ENCODE assay signal across 21 cellular contexts in the genomic region with DNA sequence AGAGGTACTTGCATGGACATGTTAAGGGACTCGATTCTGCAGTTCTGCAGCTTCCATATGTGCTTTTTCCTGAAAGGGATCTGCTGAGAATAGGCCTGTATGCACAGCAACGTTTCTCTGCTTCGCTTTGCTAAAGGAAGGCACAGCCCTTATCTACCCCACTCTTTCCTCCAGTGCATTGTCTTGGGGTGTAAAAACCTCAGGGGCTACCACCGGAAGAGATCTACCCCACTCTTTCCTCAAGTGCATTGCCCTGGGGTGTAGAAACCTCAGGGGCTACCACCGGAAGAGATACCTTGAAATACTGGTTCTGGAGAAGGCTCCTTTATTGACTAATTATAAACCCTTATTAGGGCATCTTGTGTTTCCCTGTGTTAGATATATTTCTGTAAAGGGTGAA. TPM values are rescaled to one million over a fixed set of nuclear protein-coding genes. Genes with fewer than 3 reads are reported as not detected.
DNase-seq lines count a peak whose midpoint lies in the region; ATAC-seq lines count a peak whose summit lies in the region.
"Had no signal": no experiment of that assay in that cellular context is flagged by ENCODE, and none has a peak within 500 bp of the region (broad histone marks: within the 10 kb centered on the region; RNA-seq: fewer than 3 reads in every experiment).

No MANE protein-coding gene starts in this region.

- H3K27me3 Mint-ChIP-seq in activated naive CD8-positive, alpha-beta T cell, result no peaks in the 10 kb centered on the region
- no peaks in the 10 kb centered on the region for H3K27me3 Mint-ChIP-seq in activated naive CD8-positive, alpha-beta T cell treated with anti-CD3 and anti-CD28 coated beads for 36 hours
- H3K27me3 Mint-ChIP-seq in immature natural killer cell (ENCODE audit: low read depth in 3 of 3), result peaks cover 0 to 5% (median 0%) of the 10 kb centered on the region in 3 donors
- no peaks in the 10 kb centered on the region for H3K27me3 Mint-ChIP-seq in stimulated activated memory B cell treated with anti-CD40 and anti-IgM and Interleukin-4, amounts not matched to agents 10 μg/mL and 1 μg/mL and 100 μg/mL, for 72 hours

- H3K36me3 Mint-ChIP-seq in activated naive CD8-positive, alpha-beta T cell, result peaks cover 15% of the 10 kb centered on the region
- peaks cover 49% of the 10 kb centered on the region for H3K36me3 Mint-ChIP-seq in activated naive CD8-positive, alpha-beta T cell treated with anti-CD3 and anti-CD28 coated beads for 36 hours
- H3K36me3 Mint-ChIP-seq in immature natural killer cell, result peaks cover 14 to 50% (median 25%) of the 10 kb centered on the region in 3 donors
- peaks cover 49% of the 10 kb centered on the region for H3K36me3 Mint-ChIP-seq in stimulated activated memory B cell treated with anti-CD40 and anti-IgM and Interleukin-4, amounts not matched to agents 10 μg/mL and 1 μg/mL and 100 μg/mL, for 72 hours

- no peak overlapping the region for H3K27ac ChIP-seq in substantia nigra (ENCODE audit: low read depth, low read length, poor library complexity, severe bottlenecking)
- H3K27ac ChIP-seq: SK-N-MC had no signal

- no peak for ATAC-seq in stimulated activated memory B cell treated with anti-CD40 and anti-IgM and Interleukin-4, amounts not matched to agents 10 μg/mL and 1 μg/mL and 100 μg/mL, for 72 hours

- no peak for DNase-seq in activated naive CD8-positive, alpha-beta T cell treated with anti-CD3 and anti-CD28 coated beads for 36 hours
- DNase-seq in NCI-H1694 (lab: John Stamatoyannopoulos, UW) (peak; percentile 31), immature natural killer cell (peak; percentile 43 to 61 (median 49)), NCI-H146 treated with DMSO at 0.1 percent for 48 hours (lab: John Stamatoyannopoulos, UW; ENCODE audit: unreplicated experiment) (no peak), substantia nigra (lab: John Stamatoyannopoulos, UW) (no peak)
- DNase-seq: BE2C, Caco-2, DMS 273 treated with DMSO at 0.1 percent for 48 hours, DMS79 treated with DMSO at 0.1 percent for 48 hours, H9, HFFc6, Kasumi-1, NCI-H1048, NCI-H1417 treated with DMSO at 0.1 percent for 48 hours, NCI-H2029, NCI-H524 treated with DMSO at 0.1 percent for 48 hours, NCI-H82, SHP77 treated with DMSO at 0.1 percent for 48 hours had no signal

- no peak overlapping the region for H3K4me3 Mint-ChIP-seq in activated naive CD8-positive, alpha-beta T cell
- no peak overlapping the region for H3K4me3 Mint-ChIP-seq in activated naive CD8-positive, alpha-beta T cell treated with anti-CD3 and anti-CD28 coated beads for 36 hours
- H3K4me3 Mint-ChIP-seq in immature natural killer cell, result peak overlapping the region; percentile 42 to 49 (median 48)
- no peak overlapping the region for H3K4me3 Mint-ChIP-seq in stimulated activated memory B cell treated with anti-CD40 and anti-IgM and Interleukin-4, amounts not matched to agents 10 μg/mL and 1 μg/mL and 100 μg/mL, for 72 hours
- H3K4me3 Mint-ChIP-seq: H9, HFFc6 had no signal

- peak overlapping the region; percentile 34 for H3K27ac Mint-ChIP-seq in activated naive CD8-positive, alpha-beta T cell
- no peak overlapping the region for H3K27ac Mint-ChIP-seq in activated naive CD8-positive, alpha-beta T cell treated with anti-CD3 and anti-CD28 coated beads for 36 hours
- peak overlapping the region; percentile 1 to 72 (median 44) for H3K27ac Mint-ChIP-seq in immature natural killer cell
- peak overlapping the region; percentile 35 for H3K27ac Mint-ChIP-seq in stimulated activated memory B cell treated with anti-CD40 and anti-IgM and Interleukin-4, amounts not matched to agents 10 μg/mL and 1 μg/mL and 100 μg/mL, for 72 hours
- H3K27ac Mint-ChIP-seq: HFFc6 had no signal

- H3K4me1 Mint-ChIP-seq in activated naive CD8-positive, alpha-beta T cell (ENCODE audit: low read depth), result peaks cover 2% of the 10 kb centered on the region
- peaks cover 11% of the 10 kb centered on the region for H3K4me1 Mint-ChIP-seq in activated naive CD8-positive, alpha-beta T cell treated with anti-CD3 and anti-CD28 coated beads for 36 hours
- H3K4me1 Mint-ChIP-seq in immature natural killer cell, result peaks cover 22 to 37% of the 10 kb centered on the region in 2 donors
- H3K4me1 Mint-ChIP-seq in stimulated activated memory B cell treated with anti-CD40 and anti-IgM and Interleukin-4, amounts not matched to agents 10 μg/mL and 1 μg/mL and 100 μg/mL, for 72 hours, result no peaks in the 10 kb centered on the region
- H3K4me1 Mint-ChIP-seq: H9 had no signal

- H3K9me3 Mint-ChIP-seq in activated naive CD8-positive, alpha-beta T cell (ENCODE audit: low read depth), result no peaks in the 10 kb centered on the region
- H3K9me3 Mint-ChIP-seq in activated naive CD8-positive, alpha-beta T cell treated with anti-CD3 and anti-CD28 coated beads for 36 hours, result no peaks in the 10 kb centered on the region
- H3K9me3 Mint-ChIP-seq in immature natural killer cell, result peaks cover 0 to 1% (median 0%) of the 10 kb centered on the region in 6 donors
- no peaks in the 10 kb centered on the region for H3K9me3 Mint-ChIP-seq in stimulated activated memory B cell treated with anti-CD40 and anti-IgM and Interleukin-4, amounts not matched to agents 10 μg/mL and 1 μg/mL and 100 μg/mL, for 72 hours
- H3K9me3 Mint-ChIP-seq: H9, HFFc6 had no signal

RNA-seq across cellular contexts. Expression of a gene that starts 52.9 kb away (rescaled TPM):
- 10 to 100 TPM; 56.0 to 58.7 TPM for total RNA-seq in activated naive CD8-positive, alpha-beta T cell treated with anti-CD3 and anti-CD28 coated beads for 36 hours
- polyA plus RNA-seq in immature natural killer cell, result 10 to 100 TPM; 29.3 to 41.7 (median 31.0) TPM

Comparison
In these comparisons a context has a peak if more than half of its experiments do, and no peak if none do; other contexts are left out.
1. H3K4me3 Mint-ChIP-seq: peak in immature natural killer cell (5 of 5); none in activated naive CD8-positive, alpha-beta T cell (single experiment), activated naive CD8-positive, alpha-beta T cell treated with anti-CD3 and anti-CD28 coated beads for 36 hours (single experiment) and stimulated activated memory B cell treated with anti-CD40 and anti-IgM and Interleukin-4, amounts not matched to agents 10 μg/mL and 1 μg/mL and 100 μg/mL, for 72 hours (single experiment).
2. DNase-seq: peak in NCI-H1694 (single experiment) and immature natural killer cell (3 of 3); none in activated naive CD8-positive, alpha-beta T cell treated with anti-CD3 and anti-CD28 coated beads for 36 hours (single experiment), NCI-H146 treated with DMSO at 0.1 percent for 48 hours (single experiment) and substantia nigra (0 of 49).